16 cellular contexts compared by ENCODE assay signal in genomic region chr15:85445361-85445760, GRCh38.
DNase-seq lines count a peak whose midpoint lies in the region; TF ChIP-seq lines count a peak whose summit lies in the region.
"Had no signal": no experiment of that assay in that cellular context is flagged by ENCODE, and none has a peak within 500 bp of the region (broad histone marks: within the 10 kb centered on the region; RNA-seq: fewer than 3 reads in every experiment).

No MANE protein-coding gene starts in this region.

- H3K27me3 ChIP-seq in BLaER1 treated with 17β-estradiol and CSF1 and Interleukin-3, amounts not matched to agents 10 nM and 100 nM = no peaks in the 10 kb centered on the region
- H3K27me3 ChIP-seq in HUES48 (ENCODE audit: control insufficient read depth, insufficient read depth, low read length) = no peaks in the 10 kb centered on the region

- H3K27ac Mint-ChIP-seq in endothelial cell (ENCODE audit: unreplicated experiment) = peak overlapping the region; percentile 96
- H3K27ac Mint-ChIP-seq in osteocyte (ENCODE audit: unreplicated experiment) = peak overlapping the region; percentile 73

- H3K4me1 Mint-ChIP-seq in endothelial cell (ENCODE audit: unreplicated experiment) = peaks cover 24% of the 10 kb centered on the region
- peaks cover 41% of the 10 kb centered on the region for H3K4me1 Mint-ChIP-seq in osteocyte (ENCODE audit: unreplicated experiment)

- peak overlapping the region in 9 of 11 experiments; percentile 11 to 62 (median 48); a peak in 15 of 22 replicates for H3K4me2 ChIP-seq in BLaER1 treated with 17β-estradiol and CSF1 and Interleukin-3, amounts not matched to agents 10 nM and 100 nM

- H3K36me3 Mint-ChIP-seq in endothelial cell (ENCODE audit: low read depth, unreplicated experiment) = peaks cover 5% of the 10 kb centered on the region
- H3K36me3 Mint-ChIP-seq in osteocyte (ENCODE audit: unreplicated experiment) = peaks cover 11% of the 10 kb centered on the region

- H3K4me3 Mint-ChIP-seq in endothelial cell (ENCODE audit: unreplicated experiment) (no peak overlapping the region), osteocyte (ENCODE audit: unreplicated experiment) (no peak overlapping the region)

- TF ChIP-seq CTCF in endothelial cell (IDR thresholded peaks at IDR 0.05; ENCODE audit: unreplicated experiment) (no peak), osteocyte (IDR thresholded peaks at IDR 0.05) (no peak)

- peaks cover 0 to 15% (median 0%) of the 10 kb centered on the region in 11 experiments; a peak in 6 of 22 replicates for H4K20me1 ChIP-seq in BLaER1 treated with 17β-estradiol and CSF1 and Interleukin-3, amounts not matched to agents 10 nM and 100 nM

- DNase-seq in endothelial cell (ENCODE audit: low spot score) = no peak
- DNase-seq in osteocyte (ENCODE audit: extremely low spot score, unreplicated experiment) = no peak
- DNase-seq in iPS-NIHi11 (ENCODE audit: low spot score) = no peak
- DNase-seq in GF-D8 (lab: John Stamatoyannopoulos, UW) = no peak
- DNase-seq in middle frontal gyrus (ENCODE audit: extremely low spot score, low spot score) = no peak
- DNase-seq: C1 segment of cervical spinal cord; NCI-H146; NCI-H2081 treated with DMSO at 0.1 percent for 48 hours; NCI-H2227 treated with DMSO at 0.1 percent for 48 hours; NCI-H526; NK-92 treated with Interleukin-12 subunit alpha and Interleukin-12 subunit beta, amount 100 ng/mL, for 24 hours; PC-3 had no signal

- H3K4me1 ChIP-seq in BLaER1 treated with 17β-estradiol and CSF1 and Interleukin-3, amounts not matched to agents 10 nM and 100 nM = peaks cover 15 to 33% (median 30%) of the 10 kb centered on the region in 10 experiments
- H3K4me1 ChIP-seq in HUES48 (ENCODE audit: control insufficient read depth, insufficient read depth, low read length) = peaks cover 25% of the 10 kb centered on the region

- H3K9me3 ChIP-seq in BLaER1 treated with 17β-estradiol and CSF1 and Interleukin-3, amounts not matched to agents 10 nM and 100 nM (replicated peaks in 1 of 11) = peaks cover 38 to 45% (median 44%) of the 10 kb centered on the region in 11 experiments
- H3K9me3 ChIP-seq in HUES48 (ENCODE audit: control insufficient read depth, insufficient read depth, low read length) = peaks cover 4% of the 10 kb centered on the region

- H3K9me3 Mint-ChIP-seq in endothelial cell (ENCODE audit: unreplicated experiment) (no peaks in the 10 kb centered on the region), osteocyte (ENCODE audit: unreplicated experiment) (peaks cover 13% of the 10 kb centered on the region)

- peak overlapping the region in 2 of 11 experiments; percentile 2 to 28; a peak in 1 of 22 replicates for H3K27ac ChIP-seq in BLaER1 treated with 17β-estradiol and CSF1 and Interleukin-3, amounts not matched to agents 10 nM and 100 nM
- peak overlapping the region; percentile 62 for H3K27ac ChIP-seq in HUES48 (ENCODE audit: low read depth, low read length)
- H3K27ac ChIP-seq: SK-N-MC had no signal

- no peak overlapping the region for H3K9ac ChIP-seq in BLaER1 treated with 17β-estradiol and CSF1 and Interleukin-3, amounts not matched to agents 10 nM and 100 nM
- H3K9ac ChIP-seq in HUES48 (ENCODE audit: low read depth, low read length) = no peak overlapping the region

- peaks cover 3% of the 10 kb centered on the region for H3K27me3 Mint-ChIP-seq in endothelial cell (ENCODE audit: unreplicated experiment)
- no peaks in the 10 kb centered on the region for H3K27me3 Mint-ChIP-seq in osteocyte (ENCODE audit: unreplicated experiment)

- H3K36me3 ChIP-seq in BLaER1 treated with 17β-estradiol and CSF1 and Interleukin-3, amounts not matched to agents 10 nM and 100 nM = peaks cover 0 to 21% (median 6%) of the 10 kb centered on the region in 11 experiments; a peak in 6 of 22 replicates
- H3K36me3 ChIP-seq in HUES48 (ENCODE audit: control insufficient read depth, insufficient read depth, low read length) = no peaks in the 10 kb centered on the region

- H3K4me3 ChIP-seq in BLaER1 treated with 17β-estradiol and CSF1 and Interleukin-3, amounts not matched to agents 10 nM and 100 nM = no peak overlapping the region
- no peak overlapping the region for H3K4me3 ChIP-seq in HUES48 (ENCODE audit: low read depth, low read length)
- H3K4me3 ChIP-seq: K562, SK-N-MC had no signal
